ENCODE assay signal across 13 cellular contexts in the genomic region with DNA sequence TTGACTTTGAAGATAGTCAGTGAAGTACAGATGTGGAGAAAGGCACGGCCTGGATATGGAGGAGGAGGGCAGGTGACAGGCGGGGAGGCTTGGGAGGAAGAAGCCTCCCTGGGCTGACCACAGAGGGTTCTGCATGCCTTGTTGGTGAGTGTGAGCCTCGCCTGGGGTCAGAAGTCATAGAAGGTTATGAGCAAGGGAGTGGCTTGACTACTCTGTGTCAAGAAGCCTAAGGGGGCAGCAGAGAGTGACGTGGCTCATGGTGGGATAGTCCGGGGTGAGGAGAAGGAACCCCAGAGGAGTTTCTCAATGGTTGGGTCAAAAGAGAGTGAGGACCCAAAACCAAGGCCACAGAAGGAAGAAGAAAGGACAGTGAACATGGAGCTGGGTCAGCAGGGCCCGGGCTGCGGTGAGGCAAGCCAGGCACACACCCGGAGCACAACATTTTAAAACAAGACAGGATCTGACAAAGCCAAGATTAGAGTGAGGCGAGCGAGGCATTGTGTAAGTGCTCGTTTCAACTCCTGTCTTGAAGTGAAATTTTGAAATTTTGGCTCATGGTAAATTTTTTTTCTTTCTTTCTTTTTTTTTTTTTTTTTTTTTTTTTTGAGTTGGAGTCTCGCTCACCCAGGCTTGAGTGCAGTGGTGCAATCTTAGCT. TPM values are rescaled to one million over a fixed set of nuclear protein-coding genes. Genes with fewer than 3 reads are reported as not detected.
A peak's percentile ranks its signal among the peaks of the same experiment; 100 is the strongest.
DNase-seq lines count a peak whose midpoint lies in the region; ATAC-seq, FAIRE-seq and TF ChIP-seq lines count a peak whose summit lies in the region.
"Had no signal": no experiment of that assay in that cellular context is flagged by ENCODE, and none has a peak within 500 bp of the region (broad histone marks: within the 10 kb centered on the region; RNA-seq: fewer than 3 reads in every experiment).

No MANE protein-coding gene starts in this region.

- H3K4me1 Mint-ChIP-seq in astrocyte (ENCODE audit: low read depth, unreplicated experiment): peaks cover 20% of the 10 kb centered on the region

- DNase-seq in DND-41 (no peak), HTR-8/SVneo (ENCODE audit: insufficient read length, low spot score) (peak; percentile 51), astrocyte (ENCODE audit: low read depth) (no peak), lung (ENCODE audit: low spot score) (no peak), NCI-H2081 (lab: John Stamatoyannopoulos, UW) (no peak), NOMO-1 (lab: John Stamatoyannopoulos, UW; ENCODE audit: unreplicated experiment in 2 of 2) (no peak), NCI-H82 treated with DMSO at 0.1 percent for 48 hours (lab: John Stamatoyannopoulos, UW; ENCODE audit: unreplicated experiment) (no peak), substantia nigra (lab: John Stamatoyannopoulos, UW) (no peak)
- DNase-seq: foreskin melanocyte, GF-D8, NCI-H2171 had no signal

- H3K36me3 ChIP-seq in DND-41 (ENCODE audit: insufficient read depth, low read length): no peaks in the 10 kb centered on the region
- no peaks in the 10 kb centered on the region for H3K36me3 ChIP-seq in astrocyte (ENCODE audit: insufficient read depth, low read length)
- no peaks in the 10 kb centered on the region for H3K36me3 ChIP-seq in lung (ENCODE audit: control insufficient read depth in 2 of 2, insufficient read depth in 2 of 2, low read length in 2 of 2)
- H3K36me3 ChIP-seq: uterus had no signal

- no peaks in the 10 kb centered on the region for H3K79me2 ChIP-seq in DND-41 (ENCODE audit: insufficient read depth, low read length)
- H3K79me2 ChIP-seq in astrocyte (ENCODE audit: insufficient read depth, low read length): no peaks in the 10 kb centered on the region

- WGBS in lung, 2 donors: 61 to 64% methylated on average over 12 of the region's 12 CpGs

- H3K4me3 Mint-ChIP-seq in astrocyte (ENCODE audit: unreplicated experiment): peak overlapping the region; percentile 51
- H3K4me3 Mint-ChIP-seq: activated naive CD8-positive, alpha-beta T cell had no signal

- peak; percentile 31 for FAIRE-seq in HTR-8/SVneo (lab: Jason Lieb, UNC)
- FAIRE-seq in astrocyte (lab: Jason Lieb, UNC): no peak

- H3K9ac ChIP-seq in DND-41 (ENCODE audit: low read depth, low read length) (no peak overlapping the region), astrocyte (ENCODE audit: low read length) (no peak overlapping the region)

- peaks cover 2% of the 10 kb centered on the region for H3K9me3 Mint-ChIP-seq in astrocyte (ENCODE audit: unreplicated experiment)

- H3K4me3 ChIP-seq in DND-41 (ENCODE audit: low read depth in 1 of 2, low read length in 2 of 2): no peak overlapping the region
- H3K4me3 ChIP-seq in astrocyte (ENCODE audit: insufficient read depth, low read depth, low read length): no peak overlapping the region
- H3K4me3 ChIP-seq in lung: no peak overlapping the region
- H3K4me3 ChIP-seq: uterus had no signal

- H4K20me1 ChIP-seq in DND-41 (ENCODE audit: insufficient read depth, low read length): no peaks in the 10 kb centered on the region; the same call in 1 of the 2 replicates
- no peaks in the 10 kb centered on the region for H4K20me1 ChIP-seq in astrocyte (ENCODE audit: insufficient read depth, low read length)

- peaks cover 1% of the 10 kb centered on the region for H3K36me3 Mint-ChIP-seq in astrocyte (ENCODE audit: low read depth, unreplicated experiment)
- H3K36me3 Mint-ChIP-seq: activated naive CD8-positive, alpha-beta T cell had no signal

- ATAC-seq in DND-41 (ENCODE audit: insufficient read depth, low read depth) (no peak), lung (ENCODE audit: insufficient read depth, low FRiP score) (peak; percentile 37)

- H2AFZ ChIP-seq in DND-41 (ENCODE audit: low read depth, low read length): no peak overlapping the region
- no peak overlapping the region for H2AFZ ChIP-seq in astrocyte (ENCODE audit: low read depth, low read length)

- H3K27ac ChIP-seq in DND-41 (ENCODE audit: low read length) (no peak overlapping the region), astrocyte (ENCODE audit: low read depth, low read length) (no peak overlapping the region), lung (ENCODE audit: low read depth in 1 of 2, low read length in 1 of 2) (no peak overlapping the region), substantia nigra (ENCODE audit: low read depth, low read length, poor library complexity, severe bottlenecking) (no peak overlapping the region)
- H3K27ac ChIP-seq: uterus had no signal

- TF ChIP-seq CTCF in DND-41 (IDR thresholded peaks at IDR 0.05; ENCODE audit: borderline replicate concordance, extremely low read depth, low read length, poor library complexity, severe bottlenecking): peak; percentile 38
- no peak for TF ChIP-seq CTCF in astrocyte (IDR thresholded peaks at IDR 0.05; ENCODE audit: insufficient read depth, low read depth, low read length)
- TF ChIP-seq CTCF in lung (IDR thresholded peaks at IDR 0.05; ENCODE audit: control extremely low read depth, extremely low read depth): no peak

- H3K4me1 ChIP-seq in DND-41 (ENCODE audit: insufficient read depth, low read length): no peaks in the 10 kb centered on the region
- H3K4me1 ChIP-seq in astrocyte (ENCODE audit: insufficient read depth, low read length): peaks cover 22% of the 10 kb centered on the region
- H3K4me1 ChIP-seq in lung (ENCODE audit: control insufficient read depth in 2 of 2, insufficient read depth in 2 of 2, low read length in 2 of 2): no peaks in the 10 kb centered on the region
- H3K4me1 ChIP-seq: uterus had no signal

- peak overlapping the region; percentile 92 for H3K27ac Mint-ChIP-seq in astrocyte (ENCODE audit: unreplicated experiment)
- H3K27ac Mint-ChIP-seq: activated naive CD8-positive, alpha-beta T cell had no signal

- H3K9me3 ChIP-seq in DND-41 (ENCODE audit: insufficient read depth, low read length, severe bottlenecking): no peaks in the 10 kb centered on the region
- no peaks in the 10 kb centered on the region for H3K9me3 ChIP-seq in astrocyte (ENCODE audit: insufficient read depth, low read depth, low read length)
- no peaks in the 10 kb centered on the region for H3K9me3 ChIP-seq in lung (ENCODE audit: control insufficient read depth in 2 of 2, insufficient read depth in 1 of 2, low read length in 1 of 2)
- H3K9me3 ChIP-seq: uterus had no signal

- peaks cover 2% of the 10 kb centered on the region for H3K27me3 Mint-ChIP-seq in astrocyte (ENCODE audit: low read depth, unreplicated experiment)

- H3K4me2 ChIP-seq in DND-41 (ENCODE audit: insufficient read depth, low read length) (no peak overlapping the region), astrocyte (ENCODE audit: low read length) (peak overlapping the region; percentile 31)

- H3K27me3 ChIP-seq in DND-41 (ENCODE audit: insufficient read depth, low read length, poor library complexity) (peaks cover 6% of the 10 kb centered on the region), astrocyte (ENCODE audit: insufficient read depth, low read length) (no peaks in the 10 kb centered on the region), lung (ENCODE audit: control insufficient read depth, insufficient read depth) (no peaks in the 10 kb centered on the region)
- H3K27me3 ChIP-seq: uterus had no signal

RNA-seq across cellular contexts. Expression of gene PDGFB, which starts 31.9 kb away (rescaled TPM):
- 17.0 and 27.3 TPM in 2 replicates for total RNA-seq in astrocyte
- total RNA-seq in lung: 10 to 100 TPM; 19.7 to 39.4 TPM
- 10 to 100 TPM in 1 of 2 donors, 1 to 10 TPM in 1; 9.8 to 56.7 TPM for polyA plus RNA-seq in lung
